Comparison of ENCODE assay signal across 6 cellular contexts in genomic region chr7:144050884-144051283, GRCh38. TPM values are rescaled to one million over a fixed set of nuclear protein-coding genes. Genes with fewer than 3 reads are reported as not detected.
"Had no signal": no experiment of that assay in that cellular context is flagged by ENCODE, and none has a peak within 500 bp of the region (broad histone marks: within the 10 kb centered on the region; RNA-seq: fewer than 3 reads in every experiment).

No MANE protein-coding gene starts in this region.

RNA-seq across cellular contexts. Expression of gene OR2A5, which starts 2.1 kb away (rescaled TPM):
- total RNA-seq: HepG2, HT-29, HT1080, IMR-90, K562 had no signal
- polyA plus RNA-seq: HepG2, IgD-negative memory B cell, IMR-90, K562 had no signal

RNA-seq across cellular contexts. Expression of gene OR2A25, which starts 18.7 kb away (rescaled TPM):
- total RNA-seq: HepG2, HT-29, HT1080, IMR-90, K562 had no signal
- polyA plus RNA-seq: IgD-negative memory B cell, IMR-90, K562 had no signal

RNA-seq across cellular contexts. Expression of gene OR2A12, which starts 35.2 kb away (rescaled TPM):
- total RNA-seq: HepG2, HT-29, HT1080, IMR-90, K562 had no signal
- polyA plus RNA-seq: IgD-negative memory B cell, IMR-90, K562 had no signal

RNA-seq across cellular contexts. Expression of gene OR6B1, which starts 50.8 kb away (rescaled TPM):
- total RNA-seq: HepG2, HT-29, HT1080, IMR-90, K562 had no signal
- polyA plus RNA-seq: IgD-negative memory B cell, IMR-90, K562 had no signal

RNA-seq across cellular contexts. Expression of gene OR2A2, which starts 58.5 kb away (rescaled TPM):
- total RNA-seq: HepG2, HT-29, HT1080, IMR-90, K562 had no signal
- polyA plus RNA-seq: HepG2, IgD-negative memory B cell, IMR-90, K562 had no signal
